Comparison of ENCODE assay signal across 8 cellular contexts in genomic region chr12:46303039-46303666, GRCh38. TPM values are rescaled to one million over a fixed set of nuclear protein-coding genes. Genes with fewer than 3 reads are reported as not detected.
DNase-seq lines count a peak whose midpoint lies in the region; ATAC-seq, FAIRE-seq and TF ChIP-seq lines count a peak whose summit lies in the region.

No MANE protein-coding gene starts in this region.

- H3K4me1 ChIP-seq in GM12878 (ENCODE audit: control insufficient read depth, insufficient read depth, low read length) (no peaks in the 10 kb centered on the region), keratinocyte (ENCODE audit: control insufficient read depth, extremely low read depth, insufficient read depth, low read length) (peaks cover 2% of the 10 kb centered on the region)

- H3K79me2 ChIP-seq in GM12878 (ENCODE audit: control insufficient read depth, insufficient read depth, low read length) (no peaks in the 10 kb centered on the region), keratinocyte (ENCODE audit: control insufficient read depth, insufficient read depth, low read length) (no peaks in the 10 kb centered on the region)

- H3K36me3 ChIP-seq in H7 (replicated peaks; ENCODE audit: control insufficient read depth, insufficient read depth, low read length) (no peaks in the 10 kb centered on the region), GM12878 (ENCODE audit: control insufficient read depth in 2 of 2, insufficient read depth in 2 of 2, low read length in 1 of 2) (no peaks in the 10 kb centered on the region), keratinocyte (ENCODE audit: control insufficient read depth in 2 of 2, extremely low read depth in 1 of 2, insufficient read depth in 2 of 2, low read length in 2 of 2) (no peaks in the 10 kb centered on the region)

- no TSS peak for BruUV-seq in GM12878 (replicated peaks; lab: Mats Ljungman, UMichigan)

- POLR2A ChIA-PET in GM12878 (lab: Charles Lee) = interaction anchor here (1.7 kb wide), 1 partner anchor 149 kb away, joined by 3 read pairs; no protein-coding TSS in a partner anchor

- no peaks in the 10 kb centered on the region for H3K27me3 ChIP-seq in H7 (ENCODE audit: control insufficient read depth, insufficient read depth, low read length)
- no peaks in the 10 kb centered on the region; a peak in 1 of 4 replicates for H3K27me3 ChIP-seq in GM12878 (replicated peaks in 1 of 2; ENCODE audit: control insufficient read depth in 2 of 2, insufficient read depth in 2 of 2, low read length in 1 of 2)
- no peaks in the 10 kb centered on the region for H3K27me3 ChIP-seq in keratinocyte (ENCODE audit: control insufficient read depth, extremely low read depth, insufficient read depth, low read length)

- H3K27ac ChIP-seq in GM12878 (ENCODE audit: control insufficient read depth, insufficient read depth) (no peak overlapping the region), keratinocyte (ENCODE audit: control insufficient read depth, insufficient read depth, low read length) (no peak overlapping the region)

- CTCF ChIA-PET in GM12878 (lab: Yijun Ruan, JAX) = interaction anchor here (0.6 to 6.5 kb wide), 19 partner anchors 8 to 371 kb away, joined by 3 to 102 read pairs (median 3); no protein-coding TSS in a partner anchor

- H2AFZ ChIP-seq in GM12878 (ENCODE audit: control insufficient read depth, low read depth, low read length) = no peak overlapping the region
- H2AFZ ChIP-seq in keratinocyte (ENCODE audit: control insufficient read depth, low read length) = no peak overlapping the region

- FAIRE-seq in GM12878 (lab: Jason Lieb, UNC) (peak; percentile 78), keratinocyte (lab: Jason Lieb, UNC) (peak; percentile 32)

- RAD21 ChIA-PET in GM12878 (lab: Charles Lee; ENCODE audit: unreplicated experiment) = interaction anchor here (0.6 to 5.6 kb wide), 12 partner anchors 33 to 312 kb away, joined by 3 to 50 read pairs (median 5); no protein-coding TSS in a partner anchor

- no peaks in the 10 kb centered on the region; the same call in 2 of the 3 replicates for H3K9me3 ChIP-seq in GM12878 (replicated peaks; ENCODE audit: control insufficient read depth, insufficient read depth, low read length)
- H3K9me3 ChIP-seq in keratinocyte (ENCODE audit: control insufficient read depth, low read depth, low read length) = no peaks in the 10 kb centered on the region

- SMC1A ChIA-PET in GM12878 (lab: Charles Lee; ENCODE audit: uncharacterized antibody, unreplicated experiment) = interaction anchor here (0.6 to 7.0 kb wide), 20 partner anchors 26 to 681 kb away, joined by 3 to 86 read pairs (median 5); partner anchors contain the start of gene SLC38A1

- peak; percentile 66 for TF ChIP-seq RAD21 in GM12878 (IDR thresholded peaks at IDR 0.05; ENCODE audit: insufficient read depth, low read depth, low read length)

- H3K4me2 ChIP-seq in GM12878 (ENCODE audit: control insufficient read depth, insufficient read depth) (no peak overlapping the region), keratinocyte (ENCODE audit: control insufficient read depth, extremely low read depth, insufficient read depth, low read depth, low read length) (no peak overlapping the region)

- H3K9ac ChIP-seq in GM12878 (ENCODE audit: control insufficient read depth, insufficient read depth, low read length) = no peak overlapping the region
- no peak overlapping the region for H3K9ac ChIP-seq in keratinocyte (ENCODE audit: control insufficient read depth, extremely low read depth, insufficient read depth, low read length)

- intact Hi-C loops in GM12878 (cut with micrococcal nuclease; ENCODE audit: unreplicated experiment) = loop anchor here (2.0 to 5.0 kb wide), 2 partner anchors 150 to 181 kb away; no protein-coding TSS in a partner anchor
- intact Hi-C loops in lower leg skin (cut with DNase I; ENCODE audit: low total_unique reads) = no loop called here

- in situ Hi-C loops in GM12878 (cut with MboI) = no loop called here

- H3K4me3 ChIP-seq in H7 (ENCODE audit: insufficient read depth, low read depth, low read length) = no peak overlapping the region
- no peak overlapping the region for H3K4me3 ChIP-seq in GM12878
- H3K4me3 ChIP-seq in keratinocyte (ENCODE audit: control insufficient read depth in 2 of 3, extremely low read depth in 1 of 3, insufficient read depth in 2 of 3, low read depth in 1 of 3, low read length in 3 of 3) = no peak overlapping the region
- H3K4me3 ChIP-seq in lower leg skin (ENCODE audit: low read depth, poor library complexity, severe bottlenecking) = no peak overlapping the region

- TF ChIP-seq EP300 in GM12878 (IDR thresholded peaks at IDR 0.05; ENCODE audit: borderline replicate concordance in 1 of 2, control insufficient read depth in 1 of 2, low read depth in 2 of 2, low read length in 2 of 2) = no peak

- TF ChIP-seq CTCF in GM12878 (IDR thresholded peaks at IDR 0.05 in 2 of 3, conservative IDR thresholded peaks at IDR 0.05 in 1 of 3; ENCODE audit: control insufficient read depth in 2 of 3, extremely low read depth in 1 of 3, insufficient read depth in 1 of 3, low read depth in 3 of 3, low read length in 3 of 3) (peak; percentile 54 to 58 (median 57)), keratinocyte (optimal IDR thresholded peaks at IDR 0.05 in 1 of 3, IDR thresholded peaks at IDR 0.05 in 1 of 3, conservative IDR thresholded peaks at IDR 0.05 in 1 of 3; ENCODE audit: extremely low read depth in 1 of 3, insufficient read depth in 2 of 3, low read length in 3 of 3) (peak; percentile 58 to 66 (median 59)), lower leg skin (IDR thresholded peaks at IDR 0.05) (no peak)

- WGBS in GM12878 (ENCODE audit: insufficient coverage, insufficient replicate concordance, low lambda C conversion rate, missing lambda C conversion rate) = 61% methylated on average over 5 of the region's 5 CpGs
- 86 to 95% methylated on average over 5 of the region's 5 CpGs for WGBS in lower leg skin, 2 donors

- ATAC-seq in GM12878 = peak; percentile 91

- dilution Hi-C loops in keratinocyte (cut with MboI; ENCODE audit: extremely low pct_ligation_motif_present, low sequenced_read_pairs) = no loop called here

- DNase-seq in DMS53 treated with DMSO at 0.1 percent for 48 hours (lab: John Stamatoyannopoulos, UW; ENCODE audit: unreplicated experiment) = peak; percentile 40
- DNase-seq in H7 = peak; percentile 32
- peak; percentile 22 for DNase-seq in SK-N-DZ (ENCODE audit: low spot score)
- peak; percentile 2 for DNase-seq in GM12878 (ENCODE audit: low read depth, low spot score)
- DNase-seq in keratinocyte (ENCODE audit: low read depth, low spot score) = peak; percentile 41
- peak; percentile 12 to 23 (median 13) for DNase-seq in stimulated activated CD4-positive, alpha-beta T cell treated with anti-CD3 and anti-CD28 coated beads, TNF-alpha, amount 100 ng/mL, for 24 hours (ENCODE audit: low read depth in 3 of 3)
- DNase-seq in NCI-H2171 treated with DMSO at 0.1 percent for 48 hours (lab: John Stamatoyannopoulos, UW) = no peak
- DNase-seq in lower leg skin (ENCODE audit: low spot score in 2 of 2) = no peak

- H3K9me1 ChIP-seq in keratinocyte (ENCODE audit: control insufficient read depth, extremely low read depth, insufficient read depth, low read length) = no peaks in the 10 kb centered on the region

- no peak for TF ChIP-seq POLR2A in GM12878 (IDR thresholded peaks at IDR 0.05; ENCODE audit: low read depth, low read length)
- no peak for TF ChIP-seq POLR2A in lower leg skin (IDR thresholded peaks at IDR 0.05)

- no peaks in the 10 kb centered on the region for H4K20me1 ChIP-seq in GM12878 (ENCODE audit: control insufficient read depth, insufficient read depth)
- no peaks in the 10 kb centered on the region for H4K20me1 ChIP-seq in keratinocyte (ENCODE audit: control insufficient read depth, extremely low read depth, insufficient read depth, low read length)

TF ChIP-seq in GM12878, 131 proteins besides CTCF, POLR2A, EP300 and RAD21 (continues in another document):
- no peak for TF ChIP-seq ZNF24 (IDR thresholded peaks at IDR 0.05)
- TF ChIP-seq ATF7 (IDR thresholded peaks at IDR 0.05; ENCODE audit: low read depth) = peak; percentile 43; the same call in 1 of the 2 replicates

RNA-seq across cellular contexts. Expression of gene SLC38A1, which starts 34.3 kb away (rescaled TPM):
- total RNA-seq in H7 (2014; rRNA removed; shearing (Covaris generic)) = 95.8 and 108 TPM in 2 replicates
- polyA plus RNA-seq in SK-N-DZ (2014; cell fraction: cytosol; rRNA removed) = 76.3 and 94.1 TPM in 2 replicates
- 88.1 and 118 TPM in 2 replicates for polyA plus RNA-seq in SK-N-DZ (2014; cell fraction: nucleus; rRNA removed)
- 764 and 791 TPM in 2 replicates for total RNA-seq in GM12878 (2013; cell fraction: nucleolus; rRNA removed)
- total RNA-seq in GM12878 (2014; rRNA removed) (144 and 159 TPM in 2 replicates), GM12878 (2014; rRNA removed; fragmentation: Illumina TruSeq; extraction: Trizol) (150 and 152 TPM in 2 replicates), GM12878 (2021) (148 and 152 TPM in 2 replicates), lower leg skin (100 to 1,000 TPM in 2 of 4 donors, 10 to 100 TPM in 2; 87.3 to 118 (median 102) TPM)
- polyA plus RNA-seq in GM12878 (2011; ENCODE audit: low read depth) = 37.5 TPM
- polyA plus RNA-seq in GM12878 (2011; rRNA removed) (191 and 248 TPM in 2 replicates), GM12878 (2014; fragmentation: Illumina TruSeq; extraction: Trizol) (140 and 164 TPM in 2 replicates), GM12878 (2014; fragmentation: Nextera tagmentation; extraction: Ambion mirVana) (10 to 100 TPM; 38.1 to 64.0 TPM), GM12878 (2014; rRNA removed) (74.3 and 82.1 TPM in 2 replicates), GM12878 (2016; fragmentation: Nextera tagmentation; extraction: Ambion mirVana) (100 to 1,000 TPM; 143 to 151 TPM), keratinocyte (96.7 to 134 TPM (median 112 TPM) in 3 replicates)
- polyA plus RNA-seq in GM12878 (2011; cell fraction: cytosol; rRNA removed) = 74.6 and 85.1 TPM in 2 replicates
- 156 and 168 TPM in 2 replicates for polyA plus RNA-seq in GM12878 (2011; cell fraction: nucleus; rRNA removed)
- polyA plus RNA-seq in GM12878 (2012) = 57.2 and 59.9 TPM in 2 replicates
- 281 and 408 TPM in 2 replicates for polyA minus RNA-seq in GM12878 (2011; rRNA and poly(A)+ RNA removed)
- 103 and 111 TPM in 2 replicates for polyA minus RNA-seq in GM12878 (2011; cell fraction: cytosol; rRNA and poly(A)+ RNA removed)
- 212 and 317 TPM in 2 replicates for polyA minus RNA-seq in GM12878 (2011; cell fraction: nucleus; rRNA and poly(A)+ RNA removed)
- polyA plus RNA-seq in keratinocyte (2011; ENCODE audit: low read depth) = 22.8 TPM
- polyA plus RNA-seq in keratinocyte (2011; cell fraction: cytosol; rRNA removed) = 44.0 and 85.3 TPM in 2 replicates
- polyA plus RNA-seq in keratinocyte (2011; cell fraction: nucleus; rRNA removed) = 125 and 159 TPM in 2 replicates
- polyA plus RNA-seq in keratinocyte (2012; ENCODE audit: low replicate concordance) = 67.3 and 98.6 TPM in 2 replicates
- 93.3 to 351 TPM (median 247 TPM) in 3 replicates for polyA minus RNA-seq in keratinocyte
- 150 TPM for polyA minus RNA-seq in keratinocyte (2011; cell fraction: cytosol; rRNA and poly(A)+ RNA removed)
- polyA minus RNA-seq in keratinocyte (2011; cell fraction: nucleus; rRNA and poly(A)+ RNA removed) = 272 and 442 TPM in 2 replicates

Comparison
In these comparisons a context has a peak if more than half of its experiments do, and no peak if none do; other contexts are left out.
1. DNase-seq: peak in DMS53 treated with DMSO at 0.1 percent for 48 hours (single experiment), H7 (single experiment), SK-N-DZ (single experiment), GM12878 (single experiment), keratinocyte (single experiment) and stimulated activated CD4-positive, alpha-beta T cell treated with anti-CD3 and anti-CD28 coated beads, TNF-alpha, amount 100 ng/mL, for 24 hours (3 of 3); none in NCI-H2171 treated with DMSO at 0.1 percent for 48 hours (single experiment) and lower leg skin (0 of 2).
2. CTCF ChIP-seq: peak in GM12878 (3 of 3) and keratinocyte (3 of 3); none in lower leg skin (0 of 3).